ENCODE assay signal across 9 cellular contexts in the genomic region with DNA sequence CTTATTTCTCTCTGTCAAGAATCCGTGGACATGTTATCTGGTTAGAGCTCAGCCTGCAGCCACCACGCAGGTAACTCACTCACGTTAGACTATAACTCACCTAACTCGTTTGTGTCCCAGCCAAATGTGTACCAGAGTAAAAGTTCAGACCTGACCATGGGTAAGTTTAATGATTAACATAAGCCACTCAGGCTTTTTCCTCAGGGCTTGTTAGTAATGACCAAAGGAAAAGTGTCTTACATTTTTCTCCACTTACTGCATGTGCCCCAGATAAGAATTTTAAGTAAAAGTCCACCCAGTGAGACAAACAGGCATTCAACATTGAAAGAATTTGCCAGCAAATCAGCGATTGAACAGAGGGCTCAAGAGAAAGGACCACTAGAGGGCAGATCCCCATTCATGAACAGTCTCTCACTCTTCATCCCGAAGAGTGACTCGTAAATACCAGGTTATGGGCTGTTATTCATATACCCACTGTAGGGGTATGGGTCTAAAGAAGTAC.
DNase-seq lines count a peak whose midpoint lies in the region; ATAC-seq and TF ChIP-seq lines count a peak whose summit lies in the region.
"Had no signal": no experiment of that assay in that cellular context is flagged by ENCODE, and none has a peak within 500 bp of the region (broad histone marks: within the 10 kb centered on the region; RNA-seq: fewer than 3 reads in every experiment).

A gene with protein sequence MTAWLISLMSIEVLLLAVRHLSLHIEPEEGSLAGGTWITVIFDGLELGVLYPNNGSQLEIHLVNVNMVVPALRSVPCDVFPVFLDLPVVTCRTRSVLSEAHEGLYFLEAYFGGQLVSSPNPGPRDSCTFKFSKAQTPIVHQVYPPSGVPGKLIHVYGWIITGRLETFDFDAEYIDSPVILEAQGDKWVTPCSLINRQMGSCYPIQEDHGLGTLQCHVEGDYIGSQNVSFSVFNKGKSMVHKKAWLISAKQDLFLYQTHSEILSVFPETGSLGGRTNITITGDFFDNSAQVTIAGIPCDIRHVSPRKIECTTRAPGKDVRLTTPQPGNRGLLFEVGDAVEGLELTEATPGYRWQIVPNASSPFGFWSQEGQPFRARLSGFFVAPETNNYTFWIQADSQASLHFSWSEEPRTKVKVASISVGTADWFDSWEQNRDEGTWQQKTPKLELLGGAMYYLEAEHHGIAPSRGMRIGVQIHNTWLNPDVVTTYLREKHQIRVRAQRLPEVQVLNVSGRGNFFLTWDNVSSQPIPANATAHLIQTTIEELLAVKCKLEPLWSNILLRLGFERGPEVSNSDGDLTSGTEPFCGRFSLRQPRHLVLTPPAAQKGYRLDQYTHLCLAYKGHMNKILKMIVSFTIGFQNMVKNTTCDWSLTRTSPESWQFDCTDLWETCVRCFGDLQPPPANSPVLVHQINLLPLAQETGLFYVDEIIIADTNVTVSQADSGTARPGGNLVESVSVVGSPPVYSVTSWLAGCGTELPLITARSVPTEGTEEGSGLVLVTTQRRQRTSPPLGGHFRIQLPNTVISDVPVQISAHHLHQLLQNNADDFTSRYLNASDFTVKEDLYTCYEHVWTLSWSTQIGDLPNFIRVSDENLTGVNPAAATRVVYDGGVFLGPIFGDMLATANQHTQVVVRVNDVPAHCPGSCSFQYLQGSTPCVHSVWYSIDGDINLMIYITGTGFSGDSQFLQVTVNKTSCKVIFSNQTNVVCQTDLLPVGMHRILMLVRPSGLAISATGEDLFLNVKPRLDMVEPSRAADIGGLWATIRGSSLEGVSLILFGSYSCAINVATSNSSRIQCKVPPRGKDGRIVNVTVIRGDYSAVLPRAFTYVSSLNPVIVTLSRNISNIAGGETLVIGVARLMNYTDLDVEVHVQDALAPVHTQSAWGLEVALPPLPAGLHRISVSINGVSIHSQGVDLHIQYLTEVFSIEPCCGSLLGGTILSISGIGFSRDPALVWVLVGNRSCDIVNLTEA (N-terminal part only) (minus strand): TSS at position 116 of the 502 bp plus-strand sequence. CDS start 2,680 bp downstream, outside the sequence.

- no peak within 1 kb of the TSS for H3K4me3 Mint-ChIP-seq in stimulated activated effector memory CD8-positive, alpha-beta T cell treated with anti-CD3 and anti-CD28 coated beads, Interleukin-12 subunit alpha, Interleukin-12 subunit beta, amount 100 ng/mL, for 72 hours

- DNase-seq in NCI-H510A treated with DMSO at 0.1 percent for 48 hours (lab: John Stamatoyannopoulos, UW) = peak; percentile 28
- no peak for DNase-seq in NCI-H510A (lab: John Stamatoyannopoulos, UW)
- DNase-seq in NCI-H69 (lab: John Stamatoyannopoulos, UW) = peak; percentile 23
- DNase-seq in fibroblast of mammary gland (ENCODE audit: low read depth) = peak; percentile 18
- no peak for DNase-seq in stimulated activated effector memory CD8-positive, alpha-beta T cell treated with anti-CD3 and anti-CD28 coated beads, Interleukin-12 subunit alpha, Interleukin-12 subunit beta, amount 100 ng/mL, for 72 hours (ENCODE audit: low spot score in 2 of 2)
- no peak for DNase-seq in NCI-H146 treated with DMSO at 0.1 percent for 48 hours (lab: John Stamatoyannopoulos, UW; ENCODE audit: unreplicated experiment)
- DNase-seq in NCI-H1436 treated with DMSO at 0.1 percent for 48 hours (lab: John Stamatoyannopoulos, UW) = no peak
- DNase-seq in middle frontal gyrus (ENCODE audit: extremely low spot score, low spot score) = no peak

- H3K4me3 ChIP-seq in fibroblast of mammary gland (ENCODE audit: control insufficient read depth, low read depth, low read length) = no peak within 1 kb of the TSS
- H3K4me3 ChIP-seq: BLaER1 had no signal

- no peaks in the 10 kb centered on the region for H3K36me3 Mint-ChIP-seq in stimulated activated effector memory CD8-positive, alpha-beta T cell treated with anti-CD3 and anti-CD28 coated beads, Interleukin-12 subunit alpha, Interleukin-12 subunit beta, amount 100 ng/mL, for 72 hours

- peak; percentile 39 for TF ChIP-seq CTCF in fibroblast of mammary gland (conservative IDR thresholded peaks at IDR 0.05; ENCODE audit: control insufficient read depth, insufficient read depth, low read depth, low read length)

- ATAC-seq in stimulated activated effector memory CD8-positive, alpha-beta T cell treated with anti-CD3 and anti-CD28 coated beads, Interleukin-12 subunit alpha, Interleukin-12 subunit beta, amount 100 ng/mL, for 72 hours = peak; percentile 65

- H3K9me3 Mint-ChIP-seq in stimulated activated effector memory CD8-positive, alpha-beta T cell treated with anti-CD3 and anti-CD28 coated beads, Interleukin-12 subunit alpha, Interleukin-12 subunit beta, amount 100 ng/mL, for 72 hours = no peaks in the 10 kb centered on the region

- no peak within 1 kb of the TSS for H3K27ac Mint-ChIP-seq in stimulated activated effector memory CD8-positive, alpha-beta T cell treated with anti-CD3 and anti-CD28 coated beads, Interleukin-12 subunit alpha, Interleukin-12 subunit beta, amount 100 ng/mL, for 72 hours

- no peaks in the 10 kb centered on the region for H3K4me1 Mint-ChIP-seq in stimulated activated effector memory CD8-positive, alpha-beta T cell treated with anti-CD3 and anti-CD28 coated beads, Interleukin-12 subunit alpha, Interleukin-12 subunit beta, amount 100 ng/mL, for 72 hours

Comparison
In these comparisons a context has a peak if more than half of its experiments do, and no peak if none do; other contexts are left out.
1. DNase-seq: peak in NCI-H510A treated with DMSO at 0.1 percent for 48 hours (single experiment), NCI-H69 (single experiment) and fibroblast of mammary gland (single experiment); none in NCI-H510A (single experiment), stimulated activated effector memory CD8-positive, alpha-beta T cell treated with anti-CD3 and anti-CD28 coated beads, Interleukin-12 subunit alpha, Interleukin-12 subunit beta, amount 100 ng/mL, for 72 hours (0 of 2), NCI-H146 treated with DMSO at 0.1 percent for 48 hours (single experiment), NCI-H1436 treated with DMSO at 0.1 percent for 48 hours (single experiment) and middle frontal gyrus (single experiment).